In the genomic region with DNA sequence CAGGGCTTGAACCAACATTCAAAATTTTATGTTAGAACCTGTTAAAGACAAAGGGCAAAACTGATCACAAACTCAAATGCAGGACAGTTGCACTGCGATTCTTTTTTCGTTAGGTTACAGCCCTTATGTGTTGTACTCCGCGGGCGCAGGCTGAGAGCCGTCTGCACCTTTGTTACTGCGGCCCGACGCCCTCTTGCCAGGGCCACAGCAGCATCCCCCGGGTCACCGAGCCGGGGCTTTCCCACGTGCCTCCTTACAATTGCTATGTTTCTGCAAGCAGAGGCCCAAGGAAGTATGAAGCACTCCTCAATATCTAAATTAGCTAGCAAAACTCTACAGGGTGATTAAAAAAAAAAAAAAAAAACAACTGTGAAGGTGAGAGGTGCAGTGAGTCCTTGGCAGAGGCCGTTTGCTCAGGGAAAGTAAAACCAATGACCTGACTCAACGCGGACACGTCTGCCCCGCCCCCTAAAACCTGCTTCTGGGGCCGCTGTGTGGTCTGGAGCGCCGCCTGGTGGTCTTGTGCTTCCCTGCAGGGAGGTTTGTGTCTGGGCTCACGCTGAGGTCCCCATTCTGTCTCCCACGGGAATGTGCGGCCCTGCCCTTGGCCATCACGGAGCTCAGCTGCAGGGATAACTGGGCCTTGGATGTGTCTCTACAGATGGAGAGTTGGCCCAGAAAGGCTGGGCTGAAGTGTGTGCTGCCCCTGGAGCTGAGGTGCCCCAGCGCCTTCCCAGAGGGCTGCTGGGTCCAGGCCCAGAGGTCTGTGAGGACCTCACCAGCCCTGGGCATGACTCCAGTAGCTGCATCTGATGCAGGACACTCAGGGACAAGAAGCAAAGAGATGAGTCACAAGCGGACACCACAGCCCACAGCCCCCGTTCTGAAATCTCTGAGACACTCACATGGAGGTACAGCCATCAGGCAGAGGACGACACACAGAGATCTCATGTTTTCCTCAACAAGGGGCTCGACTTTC, we compare ENCODE assay signal across 8 cellular contexts.
DNase-seq lines count a peak whose midpoint lies in the region; ATAC-seq and TF ChIP-seq lines count a peak whose summit lies in the region.

No MANE protein-coding gene starts in this region.

- in situ Hi-C loops in KBM-7 (cut with MboI; ENCODE audit: low pct_unique_long_range_greater_than_20kb, low sequenced_read_pairs) = no loop called here

- peak; percentile 52 for DNase-seq in D341Med (ENCODE audit: low spot score)
- peak; percentile 83 for DNase-seq in KBM-7
- peak; percentile 26 for DNase-seq in SK-N-DZ (ENCODE audit: low spot score)
- DNase-seq in activated effector memory CD4-positive, alpha-beta T cell treated with Interleukin-2 at 50 U/mL for 16 hours = peak; percentile 50
- DNase-seq in right lobe of liver = peak; percentile 77 to 82 (median 78)
- DNase-seq in stimulated activated naive CD4-positive, alpha-beta T cell (lab: John Stamatoyannopoulos, UW) = peak; percentile 23 to 61 (median 46)
- no peak for DNase-seq in cerebellar nuclear complex (lab: John Stamatoyannopoulos, UW)

- no peaks in the 10 kb centered on the region for H3K27me3 ChIP-seq in right lobe of liver

- WGBS in right lobe of liver (ENCODE audit: insufficient coverage, low coverage, low lambda C conversion rate, missing lambda C conversion rate) = 43% methylated on average over 19 of the region's 30 CpGs

- peak; percentile 92 to 97 (median 96) for ATAC-seq in right lobe of liver
- no peak for ATAC-seq in HG03565 (IDR thresholded peaks at IDR 0.05; ENCODE audit: unreplicated experiment)

- peaks cover 0 to 5% (median 0%) of the 10 kb centered on the region in 4 donors for H3K4me1 ChIP-seq in right lobe of liver

- TF ChIP-seq POLR2A in right lobe of liver (IDR thresholded peaks at IDR 0.05) = no peak

- no peaks in the 10 kb centered on the region for H3K9me3 ChIP-seq in right lobe of liver

- H3K36me3 ChIP-seq in right lobe of liver = no peaks in the 10 kb centered on the region

- TF ChIP-seq CTCF in right lobe of liver (IDR thresholded peaks at IDR 0.05) = peak; percentile 80 to 89 (median 87)

- intact Hi-C loops in right lobe of liver (cut with DNase I) = loop anchor here in 1 of 2 donors (10.0 kb wide), 1 partner anchor 260 kb away; no protein-coding TSS in a partner anchor

- H3K4me3 ChIP-seq in right lobe of liver = no peak overlapping the region

- no peak overlapping the region for H3K27ac ChIP-seq in right lobe of liver

Comparison
In these comparisons a context has a peak if more than half of its experiments do, and no peak if none do; other contexts are left out.
1. DNase-seq: peak in D341Med (single experiment), KBM-7 (single experiment), SK-N-DZ (single experiment), activated effector memory CD4-positive, alpha-beta T cell treated with Interleukin-2 at 50 U/mL for 16 hours (single experiment), right lobe of liver (3 of 3) and stimulated activated naive CD4-positive, alpha-beta T cell (6 of 6); none in cerebellar nuclear complex (0 of 2).